10 cellular contexts compared by ENCODE assay signal in the genomic region with DNA sequence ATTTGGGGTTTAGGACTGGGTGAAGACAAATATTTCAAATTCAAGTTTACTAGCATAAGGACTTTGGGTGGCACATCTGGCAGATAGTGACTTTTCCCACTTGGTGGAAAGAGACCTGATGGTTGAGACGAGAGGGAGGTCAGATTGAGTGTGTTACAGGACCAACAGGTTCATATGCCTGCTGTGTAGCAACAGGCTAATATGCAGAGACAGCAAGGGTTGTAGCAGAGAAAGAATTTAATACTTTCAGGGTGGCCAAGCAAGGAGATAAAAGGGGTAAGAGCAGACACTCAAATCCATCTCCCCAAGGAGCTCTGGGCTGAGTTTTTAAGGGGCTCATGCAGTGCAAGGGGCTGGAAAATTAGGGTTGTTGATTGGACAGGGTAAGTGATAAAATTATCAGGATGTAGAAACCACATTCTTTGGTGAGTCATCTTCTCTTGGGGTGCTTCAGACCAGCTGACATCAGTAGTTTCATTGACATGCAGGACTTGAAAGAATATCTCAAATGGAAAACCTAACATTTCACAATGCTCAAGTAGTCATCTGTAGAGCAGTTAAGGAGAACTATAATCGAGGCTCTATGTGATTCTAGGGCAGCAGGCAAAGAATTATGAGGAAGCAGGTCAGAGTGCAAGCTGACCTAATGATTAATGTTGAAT.
DNase-seq lines count a peak whose midpoint lies in the region; ATAC-seq lines count a peak whose summit lies in the region.
"Had no signal": no experiment of that assay in that cellular context is flagged by ENCODE, and none has a peak within 500 bp of the region (broad histone marks: within the 10 kb centered on the region; RNA-seq: fewer than 3 reads in every experiment).

No MANE protein-coding gene starts in this region.

- peaks cover 49% of the 10 kb centered on the region for H3K27me3 Mint-ChIP-seq in activated T-cell treated with anti-CD3 and anti-CD28 coated beads, Interleukin-2, amount 50 U/mL, for 24 hours
- H3K27me3 Mint-ChIP-seq in T-helper 1 cell treated with Interleukin-12 subunit alpha and Interleukin-12 subunit beta and Interleukin-4 antibody, amounts not matched to agents 30 μg/mL and 1 μg/mL, for 36 hours (ENCODE audit: low read depth), result peaks cover 33% of the 10 kb centered on the region
- peaks cover 45% of the 10 kb centered on the region for H3K27me3 Mint-ChIP-seq in central memory CD8-positive, alpha-beta T cell
- H3K27me3 Mint-ChIP-seq in stimulated activated naive B cell treated with anti-CD40 and anti-IgM and Interleukin-4, amounts not matched to agents 10 μg/mL and 1 μg/mL and 100 μg/mL, for 72 hours, result peaks cover 40 to 44% of the 10 kb centered on the region in 2 donors

- H3K36me3 Mint-ChIP-seq in activated T-cell treated with anti-CD3 and anti-CD28 coated beads, Interleukin-2, amount 50 U/mL, for 24 hours (ENCODE audit: low read depth), result no peaks in the 10 kb centered on the region
- peaks cover 3% of the 10 kb centered on the region for H3K36me3 Mint-ChIP-seq in T-helper 1 cell treated with Interleukin-12 subunit alpha and Interleukin-12 subunit beta and Interleukin-4 antibody, amounts not matched to agents 30 μg/mL and 1 μg/mL, for 36 hours (ENCODE audit: low read depth)
- no peaks in the 10 kb centered on the region for H3K36me3 Mint-ChIP-seq in central memory CD8-positive, alpha-beta T cell (ENCODE audit: insufficient read depth)
- peaks cover 3 to 5% of the 10 kb centered on the region in 2 donors for H3K36me3 Mint-ChIP-seq in stimulated activated naive B cell treated with anti-CD40 and anti-IgM and Interleukin-4, amounts not matched to agents 10 μg/mL and 1 μg/mL and 100 μg/mL, for 72 hours

- peaks cover 7% of the 10 kb centered on the region for H3K9me3 Mint-ChIP-seq in activated T-cell treated with anti-CD3 and anti-CD28 coated beads, Interleukin-2, amount 50 U/mL, for 24 hours
- peaks cover 6% of the 10 kb centered on the region for H3K9me3 Mint-ChIP-seq in T-helper 1 cell treated with Interleukin-12 subunit alpha and Interleukin-12 subunit beta and Interleukin-4 antibody, amounts not matched to agents 30 μg/mL and 1 μg/mL, for 36 hours
- H3K9me3 Mint-ChIP-seq in central memory CD8-positive, alpha-beta T cell, result peaks cover 6% of the 10 kb centered on the region
- H3K9me3 Mint-ChIP-seq in stimulated activated naive B cell treated with anti-CD40 and anti-IgM and Interleukin-4, amounts not matched to agents 10 μg/mL and 1 μg/mL and 100 μg/mL, for 72 hours, result peaks cover 8 to 12% of the 10 kb centered on the region in 2 donors

- H3K4me1 Mint-ChIP-seq in activated T-cell treated with anti-CD3 and anti-CD28 coated beads, Interleukin-2, amount 50 U/mL, for 24 hours (ENCODE audit: low read depth), result peaks cover 28% of the 10 kb centered on the region
- H3K4me1 Mint-ChIP-seq in T-helper 1 cell treated with Interleukin-12 subunit alpha and Interleukin-12 subunit beta and Interleukin-4 antibody, amounts not matched to agents 30 μg/mL and 1 μg/mL, for 36 hours (ENCODE audit: low read depth), result peaks cover 17% of the 10 kb centered on the region
- peaks cover 11% of the 10 kb centered on the region for H3K4me1 Mint-ChIP-seq in central memory CD8-positive, alpha-beta T cell
- H3K4me1 Mint-ChIP-seq in stimulated activated naive B cell treated with anti-CD40 and anti-IgM and Interleukin-4, amounts not matched to agents 10 μg/mL and 1 μg/mL and 100 μg/mL, for 72 hours, result no peaks in the 10 kb centered on the region

- ATAC-seq in central memory CD8-positive, alpha-beta T cell (replicated peaks; ENCODE audit: extremely low read depth, poor library complexity, severe bottlenecking), result no peak
- peak; percentile 29 to 57 for ATAC-seq in stimulated activated naive B cell treated with anti-CD40 and anti-IgM and Interleukin-4, amounts not matched to agents 10 μg/mL and 1 μg/mL and 100 μg/mL, for 72 hours (replicated peaks)
- no peak for ATAC-seq in GM21825 (IDR thresholded peaks at IDR 0.05; ENCODE audit: unreplicated experiment)

- DNase-seq in activated T-cell treated with anti-CD3 and anti-CD28 coated beads, Interleukin-2, amount 50 U/mL, for 24 hours, result no peak
- no peak for DNase-seq in activated T-cell treated with anti-CD3 and anti-CD28 coated beads for 4 hours
- no peak for DNase-seq in central memory CD8-positive, alpha-beta T cell (ENCODE audit: low spot score in 2 of 2)
- DNase-seq in stimulated activated naive B cell treated with anti-CD40 and anti-IgM and Interleukin-4, amounts not matched to agents 10 μg/mL and 1 μg/mL and 100 μg/mL, for 72 hours, result no peak
- DNase-seq in iPS-NIHi7 (ENCODE audit: extremely low spot score), result no peak
- no peak for DNase-seq in head of caudate nucleus
- DNase-seq: NCI-H1417 treated with DMSO at 0.1 percent for 48 hours, SW 1271 had no signal

- H3K27ac Mint-ChIP-seq in activated T-cell treated with anti-CD3 and anti-CD28 coated beads, Interleukin-2, amount 50 U/mL, for 24 hours, result peak overlapping the region; percentile 45
- peak overlapping the region; percentile 43 for H3K27ac Mint-ChIP-seq in T-helper 1 cell treated with Interleukin-12 subunit alpha and Interleukin-12 subunit beta and Interleukin-4 antibody, amounts not matched to agents 30 μg/mL and 1 μg/mL, for 36 hours
- peak overlapping the region; percentile 12 for H3K27ac Mint-ChIP-seq in central memory CD8-positive, alpha-beta T cell (ENCODE audit: low read depth)
- no peak overlapping the region for H3K27ac Mint-ChIP-seq in stimulated activated naive B cell treated with anti-CD40 and anti-IgM and Interleukin-4, amounts not matched to agents 10 μg/mL and 1 μg/mL and 100 μg/mL, for 72 hours

- intact Hi-C loops in head of caudate nucleus (cut with DNase I), result no loop called here

- no peak overlapping the region for H3K4me3 Mint-ChIP-seq in activated T-cell treated with anti-CD3 and anti-CD28 coated beads, Interleukin-2, amount 50 U/mL, for 24 hours
- peak overlapping the region; percentile 29 for H3K4me3 Mint-ChIP-seq in T-helper 1 cell treated with Interleukin-12 subunit alpha and Interleukin-12 subunit beta and Interleukin-4 antibody, amounts not matched to agents 30 μg/mL and 1 μg/mL, for 36 hours
- no peak overlapping the region for H3K4me3 Mint-ChIP-seq in central memory CD8-positive, alpha-beta T cell
- H3K4me3 Mint-ChIP-seq in stimulated activated naive B cell treated with anti-CD40 and anti-IgM and Interleukin-4, amounts not matched to agents 10 μg/mL and 1 μg/mL and 100 μg/mL, for 72 hours, result no peak overlapping the region

Comparison
In these comparisons a context has a peak if more than half of its experiments do, and no peak if none do; other contexts are left out.
1. ATAC-seq: peak in stimulated activated naive B cell treated with anti-CD40 and anti-IgM and Interleukin-4, amounts not matched to agents 10 μg/mL and 1 μg/mL and 100 μg/mL, for 72 hours (2 of 2); none in central memory CD8-positive, alpha-beta T cell (single experiment) and GM21825 (single experiment).